ENCODE assay signal across 22 cellular contexts in genomic region chr15:71570736-71571135, GRCh38.
"Had no signal": no experiment of that assay in that cellular context is flagged by ENCODE, and none has a peak within 500 bp of the region (broad histone marks: within the 10 kb centered on the region; RNA-seq: fewer than 3 reads in every experiment).

No MANE protein-coding gene starts in this region.

- H3K36me3 ChIP-seq: neutrophil, right lobe of liver, suprapubic skin, thyroid gland had no signal

- H3K27me3 ChIP-seq: foreskin keratinocyte, right lobe of liver, suprapubic skin, thyroid gland had no signal

- ATAC-seq: foreskin keratinocyte; left cardiac atrium; left ventricle myocardium superior; naive thymus-derived CD8-positive, alpha-beta T cell; psoas muscle; right lobe of liver; stimulated activated effector memory CD8-positive, alpha-beta T cell treated with anti-CD3 and anti-CD28 coated beads, Interleukin-12 subunit alpha, Interleukin-12 subunit beta, amount 100 ng/mL, for 72 hours; stimulated activated naive CD8-positive, alpha-beta T cell treated with anti-CD3 and anti-CD28 coated beads, Interleukin-15, Interleukin-2, amounts not matched to agents 100 U/mL and 50 U/mL, for 24 hours had no signal

- H3K4me3 ChIP-seq: lung, psoas muscle, right lobe of liver, suprapubic skin, thyroid gland had no signal

- H3K9me3 ChIP-seq: neutrophil, psoas muscle, right lobe of liver, suprapubic skin, thyroid gland had no signal

- FAIRE-seq: endometrium, keratinocyte, urothelium cell line had no signal

- H3K27ac ChIP-seq: foreskin keratinocyte, neutrophil, psoas muscle, right lobe of liver, suprapubic skin, thyroid gland had no signal

- H3K4me1 ChIP-seq: psoas muscle, right lobe of liver, thyroid gland had no signal

- DNase-seq: effector memory CD4-positive, alpha-beta T cell; erythroblast; foreskin keratinocyte; immature natural killer cell; left cardiac atrium; left ventricle myocardium superior; mesenchymal stem cell; naive thymus-derived CD8-positive, alpha-beta T cell; psoas muscle; retina; right lobe of liver; stimulated activated CD4-positive, alpha-beta T cell treated with anti-CD3 and anti-CD28 coated beads, Interleukin-4, amount 100 ng/mL, for 1 hour; stimulated activated CD8-positive, alpha-beta memory T cell treated with anti-CD3 and anti-CD28 coated beads, Interleukin-4, amount 100 ng/mL, for 48 hours; stimulated activated naive CD8-positive, alpha-beta T cell treated with anti-CD3 and anti-CD28 coated beads, Interleukin-15, Interleukin-2, amounts not matched to agents 100 U/mL and 50 U/mL, for 24 hours; thyroid gland had no signal
